25 cellular contexts compared by ENCODE assay signal in the genomic region with DNA sequence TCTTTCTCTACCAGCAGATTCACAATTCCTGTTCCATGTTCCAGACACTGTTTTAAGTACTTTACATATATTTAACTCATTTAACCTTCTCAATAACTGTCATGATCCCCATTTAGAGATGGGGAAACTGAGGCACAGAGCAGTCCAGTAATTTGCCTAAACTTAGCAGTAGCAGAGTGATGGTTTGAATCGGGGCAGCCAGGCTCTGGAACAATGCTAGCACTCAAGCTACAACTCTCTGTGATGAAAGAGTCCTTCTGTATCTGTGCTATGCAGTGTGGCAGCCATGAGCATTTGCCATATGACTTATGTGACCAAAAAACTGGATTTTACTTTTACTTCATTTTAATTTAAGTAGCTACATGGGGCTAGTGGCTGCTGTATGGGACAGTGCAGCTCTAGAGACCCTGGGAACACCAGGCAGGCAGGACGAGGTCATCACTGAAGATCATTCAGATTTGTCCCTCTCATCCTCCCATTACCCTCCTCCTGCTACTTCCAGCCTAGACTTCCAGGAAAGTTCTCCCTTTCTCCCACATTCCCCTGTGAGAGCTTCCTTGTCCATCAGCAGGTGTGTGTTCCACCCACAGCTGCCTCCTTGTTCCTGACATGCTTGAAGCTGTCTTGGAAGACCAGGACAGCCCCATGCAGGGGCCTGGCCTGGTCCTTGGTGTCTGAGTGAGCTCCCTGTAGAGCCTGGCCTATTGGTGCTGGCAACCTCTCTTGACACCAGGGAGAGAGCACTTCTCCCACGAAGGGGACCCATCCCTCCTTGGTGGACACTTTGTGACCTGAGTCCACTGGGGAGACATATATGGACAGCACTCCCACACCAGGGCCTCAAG.
DNase-seq lines count a peak whose midpoint lies in the region; FAIRE-seq and TF ChIP-seq lines count a peak whose summit lies in the region.
"Had no signal": no experiment of that assay in that cellular context is flagged by ENCODE, and none has a peak within 500 bp of the region (broad histone marks: within the 10 kb centered on the region; RNA-seq: fewer than 3 reads in every experiment).

No MANE protein-coding gene starts in this region.

- no peaks in the 10 kb centered on the region for H3K9me3 ChIP-seq in right atrium auricular region
- H3K9me3 ChIP-seq in left ventricle myocardium inferior (replicated peaks) = no peaks in the 10 kb centered on the region
- no peaks in the 10 kb centered on the region for H3K9me3 ChIP-seq in neuronal stem cell (replicated peaks in 1 of 2; ENCODE audit: control insufficient read depth in 2 of 2, insufficient read depth in 1 of 2, low read depth in 1 of 2, low read length in 2 of 2)
- no peaks in the 10 kb centered on the region for H3K9me3 ChIP-seq in MG63
- no peaks in the 10 kb centered on the region for H3K9me3 ChIP-seq in kidney (ENCODE audit: control insufficient read depth in 1 of 2, low read length in 2 of 2)
- no peaks in the 10 kb centered on the region for H3K9me3 ChIP-seq in stomach
- H3K9me3 ChIP-seq: breast epithelium, SJSA1, upper lobe of right lung had no signal

- H3K4ac ChIP-seq in neuronal stem cell (ENCODE audit: low read length) = no peak overlapping the region

- H2AFZ ChIP-seq in neuronal stem cell (ENCODE audit: low read length) = no peak overlapping the region

- H3K27me3 ChIP-seq in right atrium auricular region (no peaks in the 10 kb centered on the region), left ventricle myocardium inferior (ENCODE audit: low read depth) (no peaks in the 10 kb centered on the region), neuronal stem cell (ENCODE audit: control insufficient read depth in 3 of 3, insufficient read depth in 3 of 3, low read depth in 1 of 3, low read length in 3 of 3) (peaks cover 0 to 4% (median 0%) of the 10 kb centered on the region in 3 experiments), MG63 (no peaks in the 10 kb centered on the region), stomach (no peaks in the 10 kb centered on the region)
- H3K27me3 ChIP-seq: breast epithelium, SJSA1, upper lobe of right lung had no signal

- no peak overlapping the region for H2BK5ac ChIP-seq in neuronal stem cell (ENCODE audit: low read length)

- peak overlapping the region; percentile 26 for H2AK5ac ChIP-seq in neuronal stem cell (ENCODE audit: low read depth, low read length)

- peak; percentile 49 for DNase-seq in right atrium auricular region (ENCODE audit: low spot score)
- no peak for DNase-seq in left ventricle myocardium inferior
- peak; percentile 45 for DNase-seq in coronary artery (ENCODE audit: low spot score)
- no peak for DNase-seq in neuronal stem cell (ENCODE audit: low spot score)
- no peak for DNase-seq in MG63
- DNase-seq in kidney = no peak
- DNase-seq in stomach = no peak
- DNase-seq in SK-N-DZ (ENCODE audit: low spot score) = no peak
- DNase-seq: activated CD4-positive, alpha-beta T cell treated with anti-CD3 and anti-CD28 coated beads for 48 hours; activated naive CD4-positive, alpha-beta T cell treated with anti-CD3 and anti-CD28 coated beads, Interleukin-2, amount 50 U/mL, for 16 hours; amniotic stem cell; effector memory CD4-positive, alpha-beta T cell; GF-D8; H7; mesendoderm; naive B cell; NCI-H1105; NCI-H2227 treated with DMSO at 0.1 percent for 48 hours; NCI-H526 treated with DMSO at 0.1 percent for 48 hours; nucleus accumbens; stimulated activated CD4-positive, alpha-beta T cell treated with anti-CD3 and anti-CD28 coated beads, Interleukin-2, amount 100 ng/mL, for 24 hours had no signal

- H3K36me3 ChIP-seq in right atrium auricular region (no peaks in the 10 kb centered on the region), left ventricle myocardium inferior (no peaks in the 10 kb centered on the region), neuronal stem cell (replicated peaks in 1 of 2; ENCODE audit: control insufficient read depth in 2 of 2, insufficient read depth in 2 of 2, low read length in 2 of 2) (no peaks in the 10 kb centered on the region), MG63 (no peaks in the 10 kb centered on the region), kidney (ENCODE audit: control insufficient read depth in 1 of 2, insufficient read depth in 2 of 2, low read length in 2 of 2) (no peaks in the 10 kb centered on the region), stomach (no peaks in the 10 kb centered on the region)
- H3K36me3 ChIP-seq: breast epithelium, SJSA1, upper lobe of right lung had no signal

- peak overlapping the region; percentile 34 for H4K91ac ChIP-seq in neuronal stem cell (ENCODE audit: low read depth, low read length, poor library complexity)

- intact Hi-C loops in left ventricle myocardium inferior (cut with micrococcal nuclease) = no loop called here
- intact Hi-C loops in kidney (cut with DNase I) = no loop called here
- intact Hi-C loops in stomach (cut with DNase I; ENCODE audit: low total_unique reads) = no loop called here

- TF ChIP-seq POLR2A in stomach (IDR thresholded peaks at IDR 0.05) = no peak

- H3K9ac ChIP-seq in neuronal stem cell (ENCODE audit: low read depth, low read length, poor library complexity) = no peak overlapping the region
- H3K9ac ChIP-seq in kidney (ENCODE audit: low read length in 2 of 2) = no peak overlapping the region

- H2BK15ac ChIP-seq in neuronal stem cell (ENCODE audit: low read length) = no peak overlapping the region

- no peak for FAIRE-seq in kidney (lab: Jason Lieb, UNC)

- H3K79me1 ChIP-seq in neuronal stem cell (ENCODE audit: low read depth, low read length) = no peaks in the 10 kb centered on the region

- H3K23ac ChIP-seq in neuronal stem cell (ENCODE audit: low read depth, low read length, poor library complexity) = no peak overlapping the region

- TF ChIP-seq EP300 in stomach (IDR thresholded peaks at IDR 0.05) = no peak

- no peak for TF ChIP-seq CTCF in right atrium auricular region (IDR thresholded peaks at IDR 0.05)
- TF ChIP-seq CTCF in left ventricle myocardium inferior (IDR thresholded peaks at IDR 0.05; ENCODE audit: borderline replicate concordance) = no peak
- no peak for TF ChIP-seq CTCF in coronary artery (IDR thresholded peaks at IDR 0.05)
- TF ChIP-seq CTCF in kidney (IDR thresholded peaks at IDR 0.05; ENCODE audit: borderline replicate concordance, extremely low read depth, insufficient read depth) = no peak
- no peak for TF ChIP-seq CTCF in stomach (IDR thresholded peaks at IDR 0.05)

- H3K4me3 ChIP-seq in right atrium auricular region (no peak overlapping the region), left ventricle myocardium inferior (no peak overlapping the region), coronary artery (no peak overlapping the region), neuronal stem cell (ENCODE audit: low read length in 2 of 2) (no peak overlapping the region), MG63 (no peak overlapping the region), kidney (ENCODE audit: low read length in 2 of 2) (no peak overlapping the region), stomach (no peak overlapping the region)
- H3K4me3 ChIP-seq: breast epithelium, SJSA1, smooth muscle cell, upper lobe of right lung had no signal

- H3K27ac ChIP-seq in right atrium auricular region (no peak overlapping the region), left ventricle myocardium inferior (replicated peaks) (no peak overlapping the region), coronary artery (no peak overlapping the region), neuronal stem cell (replicated peaks; ENCODE audit: low read length) (no peak overlapping the region), kidney (ENCODE audit: low read depth in 2 of 2, low read length in 2 of 2) (no peak overlapping the region), stomach (peak overlapping the region in 1 of 5 donors; percentile 67)
- H3K27ac ChIP-seq: SJSA1, upper lobe of right lung had no signal

- H3K14ac ChIP-seq in neuronal stem cell (ENCODE audit: low read length) = no peak overlapping the region

- no peak overlapping the region for H3K18ac ChIP-seq in neuronal stem cell (ENCODE audit: low read length)

- WGBS in neuronal stem cell (ENCODE audit: extremely low coverage in 2 of 2, insufficient read length in 2 of 2, insufficient replicate concordance in 1 of 2), 2 donors = no CpG with 5 or more reads among the region's 3 CpGs
- 69 to 84% (median 81%) methylated on average over 3 of the region's 3 CpGs for WGBS in stomach, 5 donors

- peaks cover 0 to 28% of the 10 kb centered on the region in 2 donors for H3K4me1 ChIP-seq in right atrium auricular region
- peaks cover 36% of the 10 kb centered on the region for H3K4me1 ChIP-seq in left ventricle myocardium inferior
- H3K4me1 ChIP-seq in neuronal stem cell (ENCODE audit: control insufficient read depth in 2 of 2, insufficient read depth in 1 of 2, low read depth in 1 of 2, low read length in 2 of 2) = peaks cover 9 to 17% of the 10 kb centered on the region in 2 donors
- H3K4me1 ChIP-seq in kidney (ENCODE audit: control insufficient read depth in 1 of 2, insufficient read depth in 1 of 2, low read depth in 1 of 2, low read length in 2 of 2) = peaks cover 13% of the 10 kb centered on the region in 2 donors
- H3K4me1 ChIP-seq in stomach = peaks cover 22 to 37% (median 31%) of the 10 kb centered on the region in 4 donors
- H3K4me1 ChIP-seq: SJSA1 had no signal

- H3K4me2 ChIP-seq in neuronal stem cell (ENCODE audit: insufficient read depth, low read length, poor library complexity, severe bottlenecking) = no peak overlapping the region
- H3K4me2 ChIP-seq: smooth muscle cell had no signal

- no peak overlapping the region for H4K8ac ChIP-seq in neuronal stem cell (ENCODE audit: low read depth, low read length)

- H2BK12ac ChIP-seq in neuronal stem cell (ENCODE audit: low read length) = no peak overlapping the region

- H2BK120ac ChIP-seq in neuronal stem cell (ENCODE audit: low read depth, low read length) = no peak overlapping the region

Comparison
In these comparisons a context has a peak if more than half of its experiments do, and no peak if none do; other contexts are left out.
1. DNase-seq: peak in right atrium auricular region (single experiment) and coronary artery (single experiment); none in left ventricle myocardium inferior (single experiment), neuronal stem cell (single experiment), MG63 (single experiment), kidney (single experiment), stomach (single experiment) and SK-N-DZ (single experiment).